In the genomic region with DNA sequence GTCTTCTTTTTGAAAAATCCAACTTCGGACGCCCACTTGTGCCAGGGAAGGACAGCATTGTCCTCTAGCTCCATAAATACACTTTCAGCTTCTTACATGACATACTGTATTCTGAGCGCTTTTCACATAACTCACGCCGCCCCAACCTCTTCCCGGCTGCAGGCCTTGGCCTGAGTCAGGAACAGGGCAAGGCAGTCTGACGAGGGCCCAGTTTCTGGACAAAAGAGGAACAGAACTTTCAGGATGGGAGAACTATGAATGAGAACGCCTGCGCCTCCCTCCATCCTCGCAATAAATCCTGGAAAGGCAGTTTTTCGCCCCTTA, we compare ENCODE assay signal across 8 cellular contexts. TPM values are rescaled to one million over a fixed set of nuclear protein-coding genes. Genes with fewer than 3 reads are reported as not detected.
A peak's percentile ranks its signal among the peaks of the same experiment; 100 is the strongest.
DNase-seq lines count a peak whose midpoint lies in the region; ATAC-seq, FAIRE-seq and TF ChIP-seq lines count a peak whose summit lies in the region.

No MANE protein-coding gene starts in this region.

- H3K9me3 ChIP-seq in thyroid gland: no peaks in the 10 kb centered on the region

- intact Hi-C loops in thyroid gland (cut with DNase I): no loop called here

- H3K36me3 Mint-ChIP-seq in WTC11: peaks cover 39% of the 10 kb centered on the region

- peaks cover 18 to 21% of the 10 kb centered on the region in 2 donors for H3K4me1 ChIP-seq in thyroid gland

- ATAC-seq in GM18868 (IDR thresholded peaks at IDR 0.05; ENCODE audit: unreplicated experiment) (peak; percentile 25), HG02938 (IDR thresholded peaks at IDR 0.05; ENCODE audit: unreplicated experiment) (peak; percentile 14), WTC11 (peak; percentile 2)

- peaks cover 6 to 7% of the 10 kb centered on the region in 2 donors for H3K36me3 ChIP-seq in thyroid gland

- H3K4me1 Mint-ChIP-seq in WTC11: peaks cover 7% of the 10 kb centered on the region

- H3K4me3 ChIP-seq in thyroid gland (replicated peaks in 1 of 3): peak overlapping the region; percentile 64 to 72 (median 67)

- no peak for DNase-seq in WTC11 (ENCODE audit: low spot score)
- DNase-seq in iPS-NIHi7 (ENCODE audit: extremely low spot score): peak; percentile 19
- peak in 1 of 2 donors; percentile 11 for DNase-seq in thyroid gland
- no peak for DNase-seq in frontal cortex (ENCODE audit: low spot score in 2 of 2)
- DNase-seq in activated effector memory CD4-positive, alpha-beta T cell treated with anti-CD3 and anti-CD28 coated beads, Interleukin-2, amount 50 U/mL, for 16 hours: no peak
- DNase-seq in GM20000 (ENCODE audit: low spot score): no peak

- POLR2A ChIA-PET in WTC11 (lab: Charles Lee): interaction anchor here (0.6 to 2.8 kb wide), 3 partner anchors 20 to 391 kb away, joined by 8 to 11 read pairs (median 9); a partner anchor contains a TSS

- peak overlapping the region; percentile 76 to 99 (median 98) for H3K27ac ChIP-seq in thyroid gland

- no peaks in the 10 kb centered on the region for H3K27me3 ChIP-seq in thyroid gland

- H3K4me3 Mint-ChIP-seq in WTC11: no peak overlapping the region

- TF ChIP-seq POLR2A in thyroid gland (IDR thresholded peaks at IDR 0.05): no peak

- CTCF ChIA-PET in WTC11 (lab: Charles Lee): interaction anchor here (0.9 to 3.2 kb wide), 12 partner anchors 21 to 368 kb away, joined by 3 to 29 read pairs (median 6); a partner anchor contains a TSS

- WGBS in thyroid gland, 2 donors: 1 to 2% methylated on average over 11 of the region's 11 CpGs

- H3K27ac Mint-ChIP-seq in WTC11: no peak overlapping the region

- TF ChIP-seq CTCF in WTC11 (IDR thresholded peaks at IDR 0.05) (no peak), thyroid gland (IDR thresholded peaks at IDR 0.05) (no peak), GM20000 (IDR thresholded peaks at IDR 0.05; ENCODE audit: extremely low read depth, missing control alignments) (no peak)

- peaks cover 14% of the 10 kb centered on the region for H3K9me3 Mint-ChIP-seq in WTC11

- H3K27me3 Mint-ChIP-seq in WTC11 (ENCODE audit: low read depth): peaks cover 34% of the 10 kb centered on the region

- FAIRE-seq in frontal cortex (lab: Jason Lieb, UNC): no peak

TF ChIP-seq in WTC11, 78 proteins besides CTCF, POLR2A, EP300 and RAD21:
- TF ChIP-seq, protein P1, sequence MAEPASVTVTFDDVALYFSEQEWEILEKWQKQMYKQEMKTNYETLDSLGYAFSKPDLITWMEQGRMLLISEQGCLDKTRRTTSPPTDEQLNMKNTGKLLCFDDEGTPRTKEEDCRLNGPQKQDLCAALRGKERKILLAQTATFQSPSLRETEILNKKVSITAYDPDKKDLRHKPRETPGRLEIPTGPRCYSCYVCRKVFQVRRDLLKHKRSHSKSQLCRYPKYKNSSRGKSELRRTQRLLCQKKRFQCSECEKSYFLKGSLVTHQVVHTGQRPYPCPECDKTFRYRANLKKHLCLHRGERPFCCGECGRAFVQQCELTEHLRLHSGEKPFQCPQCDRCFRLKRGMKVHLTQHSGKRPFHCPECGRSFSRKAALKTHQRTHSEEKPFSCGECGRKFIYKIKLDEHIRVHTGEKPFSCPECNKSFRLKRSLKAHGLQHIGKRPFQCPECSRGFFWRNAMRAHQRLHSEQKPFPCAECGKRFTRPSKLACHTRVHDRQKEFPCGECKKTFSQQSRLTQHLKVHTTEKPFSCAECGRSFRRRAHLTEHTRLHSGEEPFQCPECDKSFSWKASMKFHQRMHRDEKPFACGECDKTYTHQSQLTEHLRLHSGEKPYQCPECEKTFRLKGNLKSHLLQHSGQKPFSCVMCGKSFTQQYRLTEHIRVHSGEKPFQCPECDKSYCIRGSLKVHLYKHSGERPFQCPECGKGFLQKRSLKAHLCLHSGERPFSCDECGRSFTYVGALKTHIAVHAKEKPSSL (CRISPR knock-in tag; conservative IDR thresholded peaks at IDR 0.05): no peak
- TF ChIP-seq FOXP1 (CRISPR knock-in tag; IDR thresholded peaks at IDR 0.05; ENCODE audit: borderline replicate concordance) (no peak), ATF1 (CRISPR knock-in tag; IDR thresholded peaks at IDR 0.05) (no peak), ZNF671 (CRISPR knock-in tag; IDR thresholded peaks at IDR 0.05) (no peak), ZNF121 (CRISPR knock-in tag; IDR thresholded peaks at IDR 0.05) (peak; percentile 59; the same call in 1 of the 2 replicates), SMAD4 (CRISPR knock-in tag; IDR thresholded peaks at IDR 0.05) (0 out of 2 replicates have a peak, but pooled peaks have one; percentile 52), RORB (CRISPR knock-in tag; IDR thresholded peaks at IDR 0.05) (no peak), MXD4 (CRISPR knock-in tag; IDR thresholded peaks at IDR 0.05; ENCODE audit: borderline replicate concordance) (no peak), CREM (CRISPR knock-in tag; IDR thresholded peaks at IDR 0.05) (no peak), ZNF232 (CRISPR knock-in tag; IDR thresholded peaks at IDR 0.05) (0 out of 2 replicates have a peak, but pooled peaks have one; percentile 13), ZNF263 (CRISPR knock-in tag; IDR thresholded peaks at IDR 0.05; ENCODE audit: low read depth) (no peak)
- TF ChIP-seq, protein P2, sequence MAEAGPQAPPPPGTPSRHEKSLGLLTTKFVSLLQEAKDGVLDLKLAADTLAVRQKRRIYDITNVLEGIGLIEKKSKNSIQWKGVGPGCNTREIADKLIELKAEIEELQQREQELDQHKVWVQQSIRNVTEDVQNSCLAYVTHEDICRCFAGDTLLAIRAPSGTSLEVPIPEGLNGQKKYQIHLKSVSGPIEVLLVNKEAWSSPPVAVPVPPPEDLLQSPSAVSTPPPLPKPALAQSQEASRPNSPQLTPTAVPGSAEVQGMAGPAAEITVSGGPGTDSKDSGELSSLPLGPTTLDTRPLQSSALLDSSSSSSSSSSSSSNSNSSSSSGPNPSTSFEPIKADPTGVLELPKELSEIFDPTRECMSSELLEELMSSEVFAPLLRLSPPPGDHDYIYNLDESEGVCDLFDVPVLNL (CRISPR knock-in tag; IDR thresholded peaks at IDR 0.05; ENCODE audit: borderline replicate concordance, low read depth): no peak
- TF ChIP-seq, protein P3, sequence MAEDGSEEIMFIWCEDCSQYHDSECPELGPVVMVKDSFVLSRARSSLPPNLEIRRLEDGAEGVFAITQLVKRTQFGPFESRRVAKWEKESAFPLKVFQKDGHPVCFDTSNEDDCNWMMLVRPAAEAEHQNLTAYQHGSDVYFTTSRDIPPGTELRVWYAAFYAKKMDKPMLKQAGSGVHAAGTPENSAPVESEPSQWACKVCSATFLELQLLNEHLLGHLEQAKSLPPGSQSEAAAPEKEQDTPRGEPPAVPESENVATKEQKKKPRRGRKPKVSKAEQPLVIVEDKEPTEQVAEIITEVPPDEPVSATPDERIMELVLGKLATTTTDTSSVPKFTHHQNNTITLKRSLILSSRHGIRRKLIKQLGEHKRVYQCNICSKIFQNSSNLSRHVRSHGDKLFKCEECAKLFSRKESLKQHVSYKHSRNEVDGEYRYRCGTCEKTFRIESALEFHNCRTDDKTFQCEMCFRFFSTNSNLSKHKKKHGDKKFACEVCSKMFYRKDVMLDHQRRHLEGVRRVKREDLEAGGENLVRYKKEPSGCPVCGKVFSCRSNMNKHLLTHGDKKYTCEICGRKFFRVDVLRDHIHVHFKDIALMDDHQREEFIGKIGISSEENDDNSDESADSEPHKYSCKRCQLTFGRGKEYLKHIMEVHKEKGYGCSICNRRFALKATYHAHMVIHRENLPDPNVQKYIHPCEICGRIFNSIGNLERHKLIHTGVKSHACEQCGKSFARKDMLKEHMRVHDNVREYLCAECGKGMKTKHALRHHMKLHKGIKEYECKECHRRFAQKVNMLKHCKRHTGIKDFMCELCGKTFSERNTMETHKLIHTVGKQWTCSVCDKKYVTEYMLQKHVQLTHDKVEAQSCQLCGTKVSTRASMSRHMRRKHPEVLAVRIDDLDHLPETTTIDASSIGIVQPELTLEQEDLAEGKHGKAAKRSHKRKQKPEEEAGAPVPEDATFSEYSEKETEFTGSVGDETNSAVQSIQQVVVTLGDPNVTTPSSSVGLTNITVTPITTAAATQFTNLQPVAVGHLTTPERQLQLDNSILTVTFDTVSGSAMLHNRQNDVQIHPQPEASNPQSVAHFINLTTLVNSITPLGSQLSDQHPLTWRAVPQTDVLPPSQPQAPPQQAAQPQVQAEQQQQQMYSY (CRISPR knock-in tag; IDR thresholded peaks at IDR 0.05): no peak
- TF ChIP-seq, protein P4, sequence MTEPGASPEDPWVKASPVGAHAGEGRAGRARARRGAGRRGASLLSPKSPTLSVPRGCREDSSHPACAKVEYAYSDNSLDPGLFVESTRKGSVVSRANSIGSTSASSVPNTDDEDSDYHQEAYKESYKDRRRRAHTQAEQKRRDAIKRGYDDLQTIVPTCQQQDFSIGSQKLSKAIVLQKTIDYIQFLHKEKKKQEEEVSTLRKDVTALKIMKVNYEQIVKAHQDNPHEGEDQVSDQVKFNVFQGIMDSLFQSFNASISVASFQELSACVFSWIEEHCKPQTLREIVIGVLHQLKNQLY (CRISPR knock-in tag; IDR thresholded peaks at IDR 0.05): no peak
- TF ChIP-seq, protein P5, sequence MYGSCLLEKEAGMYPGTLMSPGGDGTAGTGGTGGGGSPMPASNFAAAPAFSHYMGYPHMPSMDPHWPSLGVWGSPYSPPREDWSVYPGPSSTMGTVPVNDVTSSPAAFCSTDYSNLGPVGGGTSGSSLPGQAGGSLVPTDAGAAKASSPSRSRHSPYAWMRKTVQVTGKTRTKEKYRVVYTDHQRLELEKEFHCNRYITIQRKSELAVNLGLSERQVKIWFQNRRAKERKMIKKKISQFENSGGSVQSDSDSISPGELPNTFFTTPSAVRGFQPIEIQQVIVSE (CRISPR knock-in tag; IDR thresholded peaks at IDR 0.05; ENCODE audit: borderline replicate concordance): no peak

RNA-seq across cellular contexts. Expression of a gene that starts 0.6 kb away (rescaled TPM):
- 41.1 to 43.9 TPM (median 43.2 TPM) in 3 replicates for total RNA-seq in WTC11 (2021)
- total RNA-seq in thyroid gland: 10 to 100 TPM; 65.4 to 78.5 (median 72.8) TPM
- total RNA-seq in frontal cortex: 88.9 TPM

RNA-seq across cellular contexts. Expression of a gene that starts 20.4 kb away (rescaled TPM):
- total RNA-seq in WTC11 (2021): 11.1 to 14.1 TPM (median 12.2 TPM) in 3 replicates
- total RNA-seq in thyroid gland: 10 to 100 TPM; 17.8 to 47.3 (median 24.1) TPM
- 2.4 TPM for total RNA-seq in frontal cortex

RNA-seq across cellular contexts. Expression of a gene that starts 57.3 kb away (rescaled TPM):
- total RNA-seq in WTC11 (2021): 28.7 to 34.0 TPM (median 31.6 TPM) in 3 replicates
- 10 to 100 TPM; 39.1 to 47.2 (median 42.9) TPM for total RNA-seq in thyroid gland
- 25.3 TPM for total RNA-seq in frontal cortex
